15 cellular contexts compared by ENCODE assay signal in the genomic region with DNA sequence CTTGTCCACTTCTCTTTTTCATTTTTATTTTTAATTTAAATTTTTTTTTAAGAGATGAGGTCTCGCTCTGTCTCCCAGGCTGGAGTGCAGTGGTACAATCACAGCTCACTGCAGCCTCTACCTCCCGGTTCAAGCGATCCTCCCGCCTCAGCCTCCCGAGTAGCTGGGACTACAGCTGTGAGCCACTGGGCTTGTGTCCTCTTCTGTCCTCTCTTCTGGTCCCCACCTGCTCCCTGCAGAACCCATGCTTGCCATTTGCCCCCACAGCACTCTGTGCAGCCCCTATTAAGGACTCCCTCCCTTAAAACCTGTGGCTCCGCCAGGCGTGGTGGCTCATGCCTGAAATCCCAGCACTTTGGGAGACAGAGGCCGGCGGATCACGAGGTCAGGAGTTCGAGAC. TPM values are rescaled to one million over a fixed set of nuclear protein-coding genes. Genes with fewer than 3 reads are reported as not detected.
DNase-seq lines count a peak whose midpoint lies in the region; ATAC-seq and TF ChIP-seq lines count a peak whose summit lies in the region.
"Had no signal": no experiment of that assay in that cellular context is flagged by ENCODE, and none has a peak within 500 bp of the region (broad histone marks: within the 10 kb centered on the region; RNA-seq: fewer than 3 reads in every experiment).

No MANE protein-coding gene starts in this region.

- intact Hi-C loops in activated naive CD4-positive, alpha-beta T cell treated with anti-CD3 and anti-CD28 coated beads for 36 hours (cut with micrococcal nuclease), result no loop called here

- H3K36me3 ChIP-seq in OCI-LY3 (replicated peaks; ENCODE audit: low read depth, low read length) (no peaks in the 10 kb centered on the region), thoracic aorta (no peaks in the 10 kb centered on the region)
- H3K36me3 ChIP-seq: ovary had no signal

- no peaks in the 10 kb centered on the region for H3K9me3 ChIP-seq in OCI-LY3 (ENCODE audit: insufficient read depth, low read length)
- no peaks in the 10 kb centered on the region for H3K9me3 ChIP-seq in thoracic aorta
- H3K9me3 ChIP-seq: ovary had no signal

- DNase-seq in nephron progenitor cell (no peak), thoracic aorta (ENCODE audit: low spot score) (no peak), NCI-H526 treated with DMSO at 0.1 percent for 48 hours (lab: John Stamatoyannopoulos, UW) (no peak), NCI-H82 (lab: John Stamatoyannopoulos, UW) (no peak)
- no peak for DNase-seq in activated naive CD4-positive, alpha-beta T cell treated with anti-CD3 and anti-CD28 coated beads for 36 hours
- DNase-seq: activated CD4-positive, alpha-beta T cell treated with anti-CD3 and anti-CD28 coated beads, Interleukin-2, amount 10 ng/mL, durations not matched to agents 24 days and 14 days; activated T-cell treated with anti-CD3 and anti-CD28 coated beads, Interleukin-2, amount 50 U/mL, for 24 hours; CD4-positive, CD25-positive, alpha-beta regulatory T cell; NCI-H187 treated with DMSO at 0.1 percent for 48 hours; NCI-H524 had no signal

- no peaks in the 10 kb centered on the region for H4K20me1 ChIP-seq in OCI-LY3 (ENCODE audit: insufficient read depth, low read length)

- H3K4me1 ChIP-seq in OCI-LY3 (ENCODE audit: low read length) (peaks cover 12% of the 10 kb centered on the region; the same call in 1 of the 2 replicates), thoracic aorta (ENCODE audit: control insufficient read depth in 1 of 2, low read depth in 2 of 2) (peaks cover 0 to 13% of the 10 kb centered on the region in 2 donors)

- no peaks in the 10 kb centered on the region for H3K79me2 ChIP-seq in OCI-LY3 (ENCODE audit: low read length)

- no peak overlapping the region for H3K27ac ChIP-seq in OCI-LY3 (ENCODE audit: low read length)
- peak overlapping the region; percentile 70 for H3K27ac ChIP-seq in cingulate gyrus (ENCODE audit: low read depth, low read length)
- no peak overlapping the region for H3K27ac ChIP-seq in thoracic aorta
- H3K27ac ChIP-seq: ovary had no signal

- peak overlapping the region; percentile 91 for H2AFZ ChIP-seq in OCI-LY3 (ENCODE audit: low read depth, low read length)

- H3K9me3 Mint-ChIP-seq in nephron progenitor cell, result no peaks in the 10 kb centered on the region
- no peaks in the 10 kb centered on the region for H3K9me3 Mint-ChIP-seq in activated naive CD4-positive, alpha-beta T cell treated with anti-CD3 and anti-CD28 coated beads for 36 hours
- H3K9me3 Mint-ChIP-seq: activated CD4-positive, alpha-beta T cell treated with anti-CD3 and anti-CD28 coated beads, Interleukin-2, amount 10 ng/mL, durations not matched to agents 24 days and 14 days; activated T-cell treated with anti-CD3 and anti-CD28 coated beads, Interleukin-2, amount 50 U/mL, for 24 hours; CD4-positive, CD25-positive, alpha-beta regulatory T cell; T-helper 2 cell treated with Interferon-gamma antibody and Interleukin-4, amounts not matched to agents 5 μg/mL and 100 μg/mL, for 36 hours had no signal

- no peak for TF ChIP-seq CTCF in OCI-LY3 (IDR thresholded peaks at IDR 0.05; ENCODE audit: low read depth, low read length)
- no peak for TF ChIP-seq CTCF in nephron progenitor cell (IDR thresholded peaks at IDR 0.05)
- no peak for TF ChIP-seq CTCF in thoracic aorta (IDR thresholded peaks at IDR 0.05)

- H3K27me3 ChIP-seq in OCI-LY3 (ENCODE audit: low read depth, low read length) (no peaks in the 10 kb centered on the region), thoracic aorta (replicated peaks; ENCODE audit: insufficient read depth) (no peaks in the 10 kb centered on the region)
- H3K27me3 ChIP-seq: ovary had no signal

- H3K4me2 ChIP-seq in OCI-LY3 (ENCODE audit: low read length), result peak overlapping the region; percentile 83

- ATAC-seq in thoracic aorta (ENCODE audit: insufficient number of reproducible peaks, low FRiP score, low read depth), result peak; percentile 58
- ATAC-seq in GM18907 (IDR thresholded peaks at IDR 0.05; ENCODE audit: unreplicated experiment), result no peak

- peaks cover 31% of the 10 kb centered on the region for H3K4me1 Mint-ChIP-seq in nephron progenitor cell
- H3K4me1 Mint-ChIP-seq in activated naive CD4-positive, alpha-beta T cell treated with anti-CD3 and anti-CD28 coated beads for 36 hours (ENCODE audit: low read depth), result peaks cover 5% of the 10 kb centered on the region

- peak overlapping the region; percentile 61 for H3K4me3 Mint-ChIP-seq in nephron progenitor cell
- H3K4me3 Mint-ChIP-seq in activated naive CD4-positive, alpha-beta T cell treated with anti-CD3 and anti-CD28 coated beads for 36 hours, result no peak overlapping the region
- H3K4me3 Mint-ChIP-seq: activated CD4-positive, alpha-beta T cell treated with anti-CD3 and anti-CD28 coated beads, Interleukin-2, amount 10 ng/mL, durations not matched to agents 24 days and 14 days; activated T-cell treated with anti-CD3 and anti-CD28 coated beads, Interleukin-2, amount 50 U/mL, for 24 hours; CD4-positive, CD25-positive, alpha-beta regulatory T cell; T-helper 2 cell treated with Interferon-gamma antibody and Interleukin-4, amounts not matched to agents 5 μg/mL and 100 μg/mL, for 36 hours had no signal

- H3K9ac ChIP-seq in OCI-LY3 (ENCODE audit: low read length), result peak overlapping the region; percentile 52; the same call in 1 of the 2 replicates

- H3K36me3 Mint-ChIP-seq in nephron progenitor cell (ENCODE audit: low read depth), result no peaks in the 10 kb centered on the region
- H3K36me3 Mint-ChIP-seq in activated naive CD4-positive, alpha-beta T cell treated with anti-CD3 and anti-CD28 coated beads for 36 hours (ENCODE audit: low read depth), result no peaks in the 10 kb centered on the region
- H3K36me3 Mint-ChIP-seq: CD4-positive, CD25-positive, alpha-beta regulatory T cell had no signal

- peak overlapping the region; percentile 75 for H3K4me3 ChIP-seq in OCI-LY3 (ENCODE audit: low read length)
- peak overlapping the region; percentile 76 for H3K4me3 ChIP-seq in thoracic aorta
- H3K4me3 ChIP-seq: ovary had no signal

- peaks cover 3% of the 10 kb centered on the region for H3K27me3 Mint-ChIP-seq in nephron progenitor cell (ENCODE audit: low read depth, poor library complexity)
- peaks cover 2% of the 10 kb centered on the region for H3K27me3 Mint-ChIP-seq in activated naive CD4-positive, alpha-beta T cell treated with anti-CD3 and anti-CD28 coated beads for 36 hours (ENCODE audit: low read depth)

- H3K27ac Mint-ChIP-seq in nephron progenitor cell, result no peak overlapping the region
- no peak overlapping the region for H3K27ac Mint-ChIP-seq in activated naive CD4-positive, alpha-beta T cell treated with anti-CD3 and anti-CD28 coated beads for 36 hours
- H3K27ac Mint-ChIP-seq: activated CD4-positive, alpha-beta T cell treated with anti-CD3 and anti-CD28 coated beads, Interleukin-2, amount 10 ng/mL, durations not matched to agents 24 days and 14 days; activated T-cell treated with anti-CD3 and anti-CD28 coated beads, Interleukin-2, amount 50 U/mL, for 24 hours; CD4-positive, CD25-positive, alpha-beta regulatory T cell; T-helper 2 cell treated with Interferon-gamma antibody and Interleukin-4, amounts not matched to agents 5 μg/mL and 100 μg/mL, for 36 hours had no signal

- CTCF ChIA-PET in activated naive CD4-positive, alpha-beta T cell treated with anti-CD3 and anti-CD28 coated beads for 36 hours (lab: Charles Lee), result no interaction called here

RNA-seq across cellular contexts. Expression of a gene that starts 9.1 kb away (rescaled TPM):
- total RNA-seq in thoracic aorta, result under 1 TPM in 1 of 2 donors, not detected in 1; 0.41 TPM
- under 1 TPM in 1 of 2 experiments, not detected in 1; 0.10 TPM for total RNA-seq in activated naive CD4-positive, alpha-beta T cell treated with anti-CD3 and anti-CD28 coated beads for 36 hours
- total RNA-seq: CD4-positive, CD25-positive, alpha-beta regulatory T cell had no signal
